ENCODE assay signal across 8 cellular contexts in genomic region chr2:143161982-143162837, GRCh38. TPM values are rescaled to one million over a fixed set of nuclear protein-coding genes. Genes with fewer than 3 reads are reported as not detected.
DNase-seq lines count a peak whose midpoint lies in the region; ATAC-seq and TF ChIP-seq lines count a peak whose summit lies in the region.

No MANE protein-coding gene starts in this region.

- H3K4me3 ChIP-seq in GM12864 (ENCODE audit: low read depth, low read length), result no peak overlapping the region
- H3K4me3 ChIP-seq in LNCaP clone FGC (ENCODE audit: low read depth, low read length), result no peak overlapping the region
- no peak overlapping the region for H3K4me3 ChIP-seq in body of pancreas

- no peak overlapping the region for H3K27ac ChIP-seq in body of pancreas

- no peaks in the 10 kb centered on the region for H3K9me3 Mint-ChIP-seq in T-helper 1 cell treated with Interleukin-12 subunit alpha and Interleukin-12 subunit beta and Interleukin-4 antibody, amounts not matched to agents 30 μg/mL and 1 μg/mL, for 36 hours

- ATAC-seq in GM21723 (IDR thresholded peaks at IDR 0.05; ENCODE audit: unreplicated experiment) (peak; percentile 84), body of pancreas (peak; percentile 74)

- peak; percentile 69 for TF ChIP-seq CTCF in GM12864 (IDR thresholded peaks at IDR 0.05; ENCODE audit: low read depth, low read length, missing control alignments)
- peak; percentile 91 for TF ChIP-seq CTCF in LNCaP clone FGC (IDR thresholded peaks at IDR 0.05; ENCODE audit: control insufficient read depth, extremely low read depth, insufficient read depth)
- TF ChIP-seq CTCF in body of pancreas (IDR thresholded peaks at IDR 0.05), result peak; percentile 15 to 64 (median 50)

- peak; percentile 49 for DNase-seq in GM12864 (ENCODE audit: low read depth)
- peak; percentile 13 for DNase-seq in LNCaP clone FGC (ENCODE audit: low read depth)
- peak; percentile 23 to 58 (median 46) for DNase-seq in body of pancreas
- DNase-seq in left kidney (ENCODE audit: low read depth, low spot score), result peak; percentile 79
- peak; percentile 22 to 43 (median 28) for DNase-seq in stimulated activated CD4-positive, alpha-beta T cell treated with anti-CD3 and anti-CD28 coated beads, TNF-alpha, amount 100 ng/mL, for 24 hours (ENCODE audit: low read depth in 3 of 3)
- no peak for DNase-seq in posterior vena cava (ENCODE audit: low spot score)

- H3K4me1 Mint-ChIP-seq in T-helper 1 cell treated with Interleukin-12 subunit alpha and Interleukin-12 subunit beta and Interleukin-4 antibody, amounts not matched to agents 30 μg/mL and 1 μg/mL, for 36 hours (ENCODE audit: low read depth), result peaks cover 55% of the 10 kb centered on the region

- intact Hi-C loops in body of pancreas (cut with DNase I), result no loop called here
- intact Hi-C loops in posterior vena cava (cut with DNase I), result no loop called here

- no peaks in the 10 kb centered on the region for H3K36me3 ChIP-seq in body of pancreas (replicated peaks in 1 of 2; ENCODE audit: insufficient read depth in 1 of 2, low read depth in 2 of 2)

- no peaks in the 10 kb centered on the region for H3K4me1 ChIP-seq in body of pancreas

- H3K9me3 ChIP-seq in body of pancreas, result no peaks in the 10 kb centered on the region

- 23 to 28% methylated on average over 12 of the region's 12 CpGs for WGBS in body of pancreas, 2 donors

- no peaks in the 10 kb centered on the region for H3K27me3 ChIP-seq in body of pancreas

- TF ChIP-seq POLR2A in body of pancreas (IDR thresholded peaks at IDR 0.05), result no peak

- H3K27me3 Mint-ChIP-seq in T-helper 1 cell treated with Interleukin-12 subunit alpha and Interleukin-12 subunit beta and Interleukin-4 antibody, amounts not matched to agents 30 μg/mL and 1 μg/mL, for 36 hours (ENCODE audit: low read depth), result no peaks in the 10 kb centered on the region

- H3K27ac Mint-ChIP-seq in T-helper 1 cell treated with Interleukin-12 subunit alpha and Interleukin-12 subunit beta and Interleukin-4 antibody, amounts not matched to agents 30 μg/mL and 1 μg/mL, for 36 hours, result peak overlapping the region; percentile 41

- H3K4me3 Mint-ChIP-seq in T-helper 1 cell treated with Interleukin-12 subunit alpha and Interleukin-12 subunit beta and Interleukin-4 antibody, amounts not matched to agents 30 μg/mL and 1 μg/mL, for 36 hours, result no peak overlapping the region

- peaks cover 40% of the 10 kb centered on the region for H3K36me3 Mint-ChIP-seq in T-helper 1 cell treated with Interleukin-12 subunit alpha and Interleukin-12 subunit beta and Interleukin-4 antibody, amounts not matched to agents 30 μg/mL and 1 μg/mL, for 36 hours (ENCODE audit: low read depth)

RNA-seq across cellular contexts. Expression of gene ARHGAP15, which starts 33.0 kb away (rescaled TPM):
- total RNA-seq in body of pancreas (1 to 10 TPM in 1 of 2 donors, not detected in 1; 1.3 TPM), posterior vena cava (10 to 100 TPM; 12.0 to 23.2 TPM)

Comparison
In these comparisons a context has a peak if more than half of its experiments do, and no peak if none do; other contexts are left out.
1. RNA of gene ARHGAP15, which starts 33.0 kb away (total RNA-seq): 12.0 to 23.2 TPM in posterior vena cava; 1.3 TPM in body of pancreas; every median in the first group is over 4 times any median in the second.
2. Peak in every context shown above with its lines, with median percentiles within 50 percentile points of each other: CTCF ChIP-seq.